ENCODE assay signal across 19 cellular contexts in genomic region chr18:29062921-29063320, GRCh38.
"Had no signal": no experiment of that assay in that cellular context is flagged by ENCODE, and none has a peak within 500 bp of the region (broad histone marks: within the 10 kb centered on the region; RNA-seq: fewer than 3 reads in every experiment).

No MANE protein-coding gene starts in this region.

- H3K27me3 ChIP-seq: gastroesophageal sphincter, left lung, neutrophil, right atrium auricular region, sigmoid colon, stomach, transverse colon had no signal

- H3K4me3 ChIP-seq: gastroesophageal sphincter, left lung, lower lobe of right lung, psoas muscle, right atrium auricular region, sigmoid colon, skin epidermis, stomach, thoracic aorta, transverse colon had no signal

- ATAC-seq: effector memory CD8-positive, alpha-beta T cell; gastroesophageal sphincter; left lung; lower lobe of right lung; natural killer cell treated with Interleukin-12 subunit alpha and Interleukin-12 subunit beta and Interleukin-15 and Interleukin-18, amount 100 ng/mL, for 72 hours; psoas muscle had no signal

- H3K4me1 ChIP-seq: gastroesophageal sphincter, left lung, lower lobe of right lung, psoas muscle, right atrium auricular region, sigmoid colon, stomach, transverse colon had no signal

- DNase-seq: cerebellar nuclear complex; effector memory CD8-positive, alpha-beta T cell; glutamatergic neuron; left lung; lower lobe of right lung; midbrain; psoas muscle; sigmoid colon; stimulated activated CD4-positive, alpha-beta T cell treated with anti-CD3 and anti-CD28 coated beads, Interleukin-12 subunit alpha, Interleukin-12 subunit beta, amount 100 ng/mL, for 4 hours; stimulated activated naive CD4-positive, alpha-beta T cell; stomach; substantia nigra; transverse colon had no signal

- H3K9me3 ChIP-seq: gastroesophageal sphincter, left lung, lower lobe of right lung, neutrophil, psoas muscle, right atrium auricular region, sigmoid colon, stomach, thoracic aorta, transverse colon had no signal

- H3K36me3 ChIP-seq: gastroesophageal sphincter, left lung, lower lobe of right lung, neutrophil, right atrium auricular region, sigmoid colon, stomach, thoracic aorta, transverse colon had no signal

- H3K27ac ChIP-seq: gastroesophageal sphincter, left lung, lower lobe of right lung, neutrophil, psoas muscle, right atrium auricular region, sigmoid colon, skin epidermis, stomach, thoracic aorta, transverse colon had no signal
